In the genomic region with DNA sequence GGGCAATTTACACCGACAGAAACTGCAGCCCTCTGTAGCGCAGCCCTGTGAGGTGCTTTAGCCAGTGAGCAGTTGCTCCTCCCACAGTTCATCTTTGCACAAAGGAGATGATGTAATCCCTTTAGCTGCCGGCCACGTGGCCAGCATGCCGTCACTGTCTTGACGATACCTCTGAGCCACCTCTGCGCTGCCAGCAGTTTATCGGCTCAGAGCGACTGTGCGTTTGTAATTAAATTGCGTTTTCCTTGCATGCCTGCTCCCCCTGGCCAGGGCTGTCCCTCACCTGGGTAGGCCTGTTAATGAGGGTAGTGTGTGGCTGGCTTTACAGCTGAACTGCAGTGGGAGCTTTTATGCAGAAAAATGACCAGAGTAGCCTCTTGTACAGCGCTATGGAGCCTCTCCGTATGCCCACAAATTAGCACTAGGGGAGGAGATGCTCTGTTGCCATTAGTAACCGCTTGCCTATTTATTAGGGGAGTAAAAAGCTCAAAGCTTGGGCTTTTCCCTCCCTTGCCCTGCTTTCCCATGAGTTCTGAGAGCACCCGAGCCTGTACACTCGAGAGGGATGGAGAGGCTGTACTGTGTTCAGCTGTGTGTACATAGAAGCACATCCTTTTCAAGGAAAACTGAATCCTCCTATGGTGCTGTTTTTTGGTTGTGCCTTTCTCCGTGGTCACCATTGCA, we compare ENCODE assay signal across 1 cellular context.
TF ChIP-seq lines count a peak whose summit lies in the region.

No MANE protein-coding gene starts in this region.

TF ChIP-seq in WTC11, 78 proteins besides CTCF, POLR2A, EP300 and RAD21 (continued from another document and continues in another):
- TF ChIP-seq TEAD1 (CRISPR knock-in tag; IDR thresholded peaks at IDR 0.05) (no peak), NFATC4 (CRISPR knock-in tag; IDR thresholded peaks at IDR 0.05) (no peak), ATF1 (CRISPR knock-in tag; IDR thresholded peaks at IDR 0.05) (no peak), HMGA2 (CRISPR knock-in tag; IDR thresholded peaks at IDR 0.05) (no peak), ESRRA (CRISPR knock-in tag; IDR thresholded peaks at IDR 0.05; ENCODE audit: borderline replicate concordance) (no peak), ZNF671 (CRISPR knock-in tag; IDR thresholded peaks at IDR 0.05) (no peak), SMAD3 (CRISPR knock-in tag; IDR thresholded peaks at IDR 0.05; ENCODE audit: borderline replicate concordance) (peak; percentile 89; the same call in 1 of the 2 replicates), PRRX2 (CRISPR knock-in tag; IDR thresholded peaks at IDR 0.05) (no peak), ZNF317 (CRISPR knock-in tag; IDR thresholded peaks at IDR 0.05; ENCODE audit: borderline replicate concordance, low read depth) (no peak), RELA (CRISPR knock-in tag; IDR thresholded peaks at IDR 0.05; ENCODE audit: borderline replicate concordance) (no peak; the same call in 1 of the 2 replicates), ZNF396 (CRISPR knock-in tag; IDR thresholded peaks at IDR 0.05; ENCODE audit: borderline replicate concordance) (no peak), IRF2 (CRISPR knock-in tag; IDR thresholded peaks at IDR 0.05; ENCODE audit: borderline replicate concordance, low read depth) (no peak), CREM (CRISPR knock-in tag; IDR thresholded peaks at IDR 0.05) (peak; percentile 68; the same call in 1 of the 2 replicates), TP53 (CRISPR knock-in tag; IDR thresholded peaks at IDR 0.05) (no peak), KAT7 (CRISPR knock-in tag; IDR thresholded peaks at IDR 0.05; ENCODE audit: borderline replicate concordance) (no peak), GABPB1 (CRISPR knock-in tag; IDR thresholded peaks at IDR 0.05) (peak; percentile 85), ELF4 (CRISPR knock-in tag; IDR thresholded peaks at IDR 0.05; ENCODE audit: low read depth) (no peak), NFYB (CRISPR knock-in tag; conservative IDR thresholded peaks at IDR 0.05; ENCODE audit: low read depth) (no peak; the same call in 1 of the 2 replicates), ZNF219 (CRISPR knock-in tag; IDR thresholded peaks at IDR 0.05; ENCODE audit: borderline replicate concordance) (no peak), ETV6 (CRISPR knock-in tag; IDR thresholded peaks at IDR 0.05) (0 out of 2 replicates have a peak, but pooled peaks have one; percentile 20)
- TF ChIP-seq, protein P1, sequence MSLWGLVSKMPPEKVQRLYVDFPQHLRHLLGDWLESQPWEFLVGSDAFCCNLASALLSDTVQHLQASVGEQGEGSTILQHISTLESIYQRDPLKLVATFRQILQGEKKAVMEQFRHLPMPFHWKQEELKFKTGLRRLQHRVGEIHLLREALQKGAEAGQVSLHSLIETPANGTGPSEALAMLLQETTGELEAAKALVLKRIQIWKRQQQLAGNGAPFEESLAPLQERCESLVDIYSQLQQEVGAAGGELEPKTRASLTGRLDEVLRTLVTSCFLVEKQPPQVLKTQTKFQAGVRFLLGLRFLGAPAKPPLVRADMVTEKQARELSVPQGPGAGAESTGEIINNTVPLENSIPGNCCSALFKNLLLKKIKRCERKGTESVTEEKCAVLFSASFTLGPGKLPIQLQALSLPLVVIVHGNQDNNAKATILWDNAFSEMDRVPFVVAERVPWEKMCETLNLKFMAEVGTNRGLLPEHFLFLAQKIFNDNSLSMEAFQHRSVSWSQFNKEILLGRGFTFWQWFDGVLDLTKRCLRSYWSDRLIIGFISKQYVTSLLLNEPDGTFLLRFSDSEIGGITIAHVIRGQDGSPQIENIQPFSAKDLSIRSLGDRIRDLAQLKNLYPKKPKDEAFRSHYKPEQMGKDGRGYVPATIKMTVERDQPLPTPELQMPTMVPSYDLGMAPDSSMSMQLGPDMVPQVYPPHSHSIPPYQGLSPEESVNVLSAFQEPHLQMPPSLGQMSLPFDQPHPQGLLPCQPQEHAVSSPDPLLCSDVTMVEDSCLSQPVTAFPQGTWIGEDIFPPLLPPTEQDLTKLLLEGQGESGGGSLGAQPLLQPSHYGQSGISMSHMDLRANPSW (CRISPR knock-in tag; conservative IDR thresholded peaks at IDR 0.05; ENCODE audit: low read depth), result no peak
- TF ChIP-seq, protein P2, sequence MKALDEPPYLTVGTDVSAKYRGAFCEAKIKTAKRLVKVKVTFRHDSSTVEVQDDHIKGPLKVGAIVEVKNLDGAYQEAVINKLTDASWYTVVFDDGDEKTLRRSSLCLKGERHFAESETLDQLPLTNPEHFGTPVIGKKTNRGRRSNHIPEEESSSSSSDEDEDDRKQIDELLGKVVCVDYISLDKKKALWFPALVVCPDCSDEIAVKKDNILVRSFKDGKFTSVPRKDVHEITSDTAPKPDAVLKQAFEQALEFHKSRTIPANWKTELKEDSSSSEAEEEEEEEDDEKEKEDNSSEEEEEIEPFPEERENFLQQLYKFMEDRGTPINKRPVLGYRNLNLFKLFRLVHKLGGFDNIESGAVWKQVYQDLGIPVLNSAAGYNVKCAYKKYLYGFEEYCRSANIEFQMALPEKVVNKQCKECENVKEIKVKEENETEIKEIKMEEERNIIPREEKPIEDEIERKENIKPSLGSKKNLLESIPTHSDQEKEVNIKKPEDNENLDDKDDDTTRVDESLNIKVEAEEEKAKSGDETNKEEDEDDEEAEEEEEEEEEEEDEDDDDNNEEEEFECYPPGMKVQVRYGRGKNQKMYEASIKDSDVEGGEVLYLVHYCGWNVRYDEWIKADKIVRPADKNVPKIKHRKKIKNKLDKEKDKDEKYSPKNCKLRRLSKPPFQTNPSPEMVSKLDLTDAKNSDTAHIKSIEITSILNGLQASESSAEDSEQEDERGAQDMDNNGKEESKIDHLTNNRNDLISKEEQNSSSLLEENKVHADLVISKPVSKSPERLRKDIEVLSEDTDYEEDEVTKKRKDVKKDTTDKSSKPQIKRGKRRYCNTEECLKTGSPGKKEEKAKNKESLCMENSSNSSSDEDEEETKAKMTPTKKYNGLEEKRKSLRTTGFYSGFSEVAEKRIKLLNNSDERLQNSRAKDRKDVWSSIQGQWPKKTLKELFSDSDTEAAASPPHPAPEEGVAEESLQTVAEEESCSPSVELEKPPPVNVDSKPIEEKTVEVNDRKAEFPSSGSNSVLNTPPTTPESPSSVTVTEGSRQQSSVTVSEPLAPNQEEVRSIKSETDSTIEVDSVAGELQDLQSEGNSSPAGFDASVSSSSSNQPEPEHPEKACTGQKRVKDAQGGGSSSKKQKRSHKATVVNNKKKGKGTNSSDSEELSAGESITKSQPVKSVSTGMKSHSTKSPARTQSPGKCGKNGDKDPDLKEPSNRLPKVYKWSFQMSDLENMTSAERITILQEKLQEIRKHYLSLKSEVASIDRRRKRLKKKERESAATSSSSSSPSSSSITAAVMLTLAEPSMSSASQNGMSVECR (CRISPR knock-in tag; IDR thresholded peaks at IDR 0.05; ENCODE audit: borderline replicate concordance), result peak; percentile 81; the same call in 1 of the 2 replicates
- TF ChIP-seq, protein P3, sequence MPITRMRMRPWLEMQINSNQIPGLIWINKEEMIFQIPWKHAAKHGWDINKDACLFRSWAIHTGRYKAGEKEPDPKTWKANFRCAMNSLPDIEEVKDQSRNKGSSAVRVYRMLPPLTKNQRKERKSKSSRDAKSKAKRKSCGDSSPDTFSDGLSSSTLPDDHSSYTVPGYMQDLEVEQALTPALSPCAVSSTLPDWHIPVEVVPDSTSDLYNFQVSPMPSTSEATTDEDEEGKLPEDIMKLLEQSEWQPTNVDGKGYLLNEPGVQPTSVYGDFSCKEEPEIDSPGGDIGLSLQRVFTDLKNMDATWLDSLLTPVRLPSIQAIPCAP (CRISPR knock-in tag; IDR thresholded peaks at IDR 0.05), result no peak
- TF ChIP-seq, protein P4, sequence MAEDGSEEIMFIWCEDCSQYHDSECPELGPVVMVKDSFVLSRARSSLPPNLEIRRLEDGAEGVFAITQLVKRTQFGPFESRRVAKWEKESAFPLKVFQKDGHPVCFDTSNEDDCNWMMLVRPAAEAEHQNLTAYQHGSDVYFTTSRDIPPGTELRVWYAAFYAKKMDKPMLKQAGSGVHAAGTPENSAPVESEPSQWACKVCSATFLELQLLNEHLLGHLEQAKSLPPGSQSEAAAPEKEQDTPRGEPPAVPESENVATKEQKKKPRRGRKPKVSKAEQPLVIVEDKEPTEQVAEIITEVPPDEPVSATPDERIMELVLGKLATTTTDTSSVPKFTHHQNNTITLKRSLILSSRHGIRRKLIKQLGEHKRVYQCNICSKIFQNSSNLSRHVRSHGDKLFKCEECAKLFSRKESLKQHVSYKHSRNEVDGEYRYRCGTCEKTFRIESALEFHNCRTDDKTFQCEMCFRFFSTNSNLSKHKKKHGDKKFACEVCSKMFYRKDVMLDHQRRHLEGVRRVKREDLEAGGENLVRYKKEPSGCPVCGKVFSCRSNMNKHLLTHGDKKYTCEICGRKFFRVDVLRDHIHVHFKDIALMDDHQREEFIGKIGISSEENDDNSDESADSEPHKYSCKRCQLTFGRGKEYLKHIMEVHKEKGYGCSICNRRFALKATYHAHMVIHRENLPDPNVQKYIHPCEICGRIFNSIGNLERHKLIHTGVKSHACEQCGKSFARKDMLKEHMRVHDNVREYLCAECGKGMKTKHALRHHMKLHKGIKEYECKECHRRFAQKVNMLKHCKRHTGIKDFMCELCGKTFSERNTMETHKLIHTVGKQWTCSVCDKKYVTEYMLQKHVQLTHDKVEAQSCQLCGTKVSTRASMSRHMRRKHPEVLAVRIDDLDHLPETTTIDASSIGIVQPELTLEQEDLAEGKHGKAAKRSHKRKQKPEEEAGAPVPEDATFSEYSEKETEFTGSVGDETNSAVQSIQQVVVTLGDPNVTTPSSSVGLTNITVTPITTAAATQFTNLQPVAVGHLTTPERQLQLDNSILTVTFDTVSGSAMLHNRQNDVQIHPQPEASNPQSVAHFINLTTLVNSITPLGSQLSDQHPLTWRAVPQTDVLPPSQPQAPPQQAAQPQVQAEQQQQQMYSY (CRISPR knock-in tag; IDR thresholded peaks at IDR 0.05), result no peak
- TF ChIP-seq, protein P5, sequence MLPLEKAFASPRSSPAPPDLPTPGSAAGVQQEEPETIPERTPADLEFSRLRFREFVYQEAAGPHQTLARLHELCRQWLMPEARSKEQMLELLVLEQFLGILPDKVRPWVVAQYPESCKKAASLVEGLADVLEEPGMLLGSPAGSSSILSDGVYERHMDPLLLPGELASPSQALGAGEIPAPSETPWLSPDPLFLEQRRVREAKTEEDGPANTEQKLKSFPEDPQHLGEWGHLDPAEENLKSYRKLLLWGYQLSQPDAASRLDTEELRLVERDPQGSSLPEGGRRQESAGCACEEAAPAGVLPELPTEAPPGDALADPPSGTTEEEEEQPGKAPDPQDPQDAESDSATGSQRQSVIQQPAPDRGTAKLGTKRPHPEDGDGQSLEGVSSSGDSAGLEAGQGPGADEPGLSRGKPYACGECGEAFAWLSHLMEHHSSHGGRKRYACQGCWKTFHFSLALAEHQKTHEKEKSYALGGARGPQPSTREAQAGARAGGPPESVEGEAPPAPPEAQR (CRISPR knock-in tag; IDR thresholded peaks at IDR 0.05), result no peak
- TF ChIP-seq, protein P6, sequence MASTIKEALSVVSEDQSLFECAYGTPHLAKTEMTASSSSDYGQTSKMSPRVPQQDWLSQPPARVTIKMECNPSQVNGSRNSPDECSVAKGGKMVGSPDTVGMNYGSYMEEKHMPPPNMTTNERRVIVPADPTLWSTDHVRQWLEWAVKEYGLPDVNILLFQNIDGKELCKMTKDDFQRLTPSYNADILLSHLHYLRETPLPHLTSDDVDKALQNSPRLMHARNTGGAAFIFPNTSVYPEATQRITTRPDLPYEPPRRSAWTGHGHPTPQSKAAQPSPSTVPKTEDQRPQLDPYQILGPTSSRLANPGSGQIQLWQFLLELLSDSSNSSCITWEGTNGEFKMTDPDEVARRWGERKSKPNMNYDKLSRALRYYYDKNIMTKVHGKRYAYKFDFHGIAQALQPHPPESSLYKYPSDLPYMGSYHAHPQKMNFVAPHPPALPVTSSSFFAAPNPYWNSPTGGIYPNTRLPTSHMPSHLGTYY (CRISPR knock-in tag; IDR thresholded peaks at IDR 0.05), result no peak
- TF ChIP-seq, protein P7, sequence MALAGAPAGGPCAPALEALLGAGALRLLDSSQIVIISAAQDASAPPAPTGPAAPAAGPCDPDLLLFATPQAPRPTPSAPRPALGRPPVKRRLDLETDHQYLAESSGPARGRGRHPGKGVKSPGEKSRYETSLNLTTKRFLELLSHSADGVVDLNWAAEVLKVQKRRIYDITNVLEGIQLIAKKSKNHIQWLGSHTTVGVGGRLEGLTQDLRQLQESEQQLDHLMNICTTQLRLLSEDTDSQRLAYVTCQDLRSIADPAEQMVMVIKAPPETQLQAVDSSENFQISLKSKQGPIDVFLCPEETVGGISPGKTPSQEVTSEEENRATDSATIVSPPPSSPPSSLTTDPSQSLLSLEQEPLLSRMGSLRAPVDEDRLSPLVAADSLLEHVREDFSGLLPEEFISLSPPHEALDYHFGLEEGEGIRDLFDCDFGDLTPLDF (CRISPR knock-in tag; IDR thresholded peaks at IDR 0.05), result peak; percentile 89
- TF ChIP-seq, protein P8, sequence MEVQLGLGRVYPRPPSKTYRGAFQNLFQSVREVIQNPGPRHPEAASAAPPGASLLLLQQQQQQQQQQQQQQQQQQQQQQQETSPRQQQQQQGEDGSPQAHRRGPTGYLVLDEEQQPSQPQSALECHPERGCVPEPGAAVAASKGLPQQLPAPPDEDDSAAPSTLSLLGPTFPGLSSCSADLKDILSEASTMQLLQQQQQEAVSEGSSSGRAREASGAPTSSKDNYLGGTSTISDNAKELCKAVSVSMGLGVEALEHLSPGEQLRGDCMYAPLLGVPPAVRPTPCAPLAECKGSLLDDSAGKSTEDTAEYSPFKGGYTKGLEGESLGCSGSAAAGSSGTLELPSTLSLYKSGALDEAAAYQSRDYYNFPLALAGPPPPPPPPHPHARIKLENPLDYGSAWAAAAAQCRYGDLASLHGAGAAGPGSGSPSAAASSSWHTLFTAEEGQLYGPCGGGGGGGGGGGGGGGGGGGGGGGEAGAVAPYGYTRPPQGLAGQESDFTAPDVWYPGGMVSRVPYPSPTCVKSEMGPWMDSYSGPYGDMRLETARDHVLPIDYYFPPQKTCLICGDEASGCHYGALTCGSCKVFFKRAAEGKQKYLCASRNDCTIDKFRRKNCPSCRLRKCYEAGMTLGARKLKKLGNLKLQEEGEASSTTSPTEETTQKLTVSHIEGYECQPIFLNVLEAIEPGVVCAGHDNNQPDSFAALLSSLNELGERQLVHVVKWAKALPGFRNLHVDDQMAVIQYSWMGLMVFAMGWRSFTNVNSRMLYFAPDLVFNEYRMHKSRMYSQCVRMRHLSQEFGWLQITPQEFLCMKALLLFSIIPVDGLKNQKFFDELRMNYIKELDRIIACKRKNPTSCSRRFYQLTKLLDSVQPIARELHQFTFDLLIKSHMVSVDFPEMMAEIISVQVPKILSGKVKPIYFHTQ (CRISPR knock-in tag; IDR thresholded peaks at IDR 0.05), result no peak
- TF ChIP-seq, protein P9, sequence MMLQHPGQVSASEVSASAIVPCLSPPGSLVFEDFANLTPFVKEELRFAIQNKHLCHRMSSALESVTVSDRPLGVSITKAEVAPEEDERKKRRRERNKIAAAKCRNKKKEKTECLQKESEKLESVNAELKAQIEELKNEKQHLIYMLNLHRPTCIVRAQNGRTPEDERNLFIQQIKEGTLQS (CRISPR knock-in tag; conservative IDR thresholded peaks at IDR 0.05), result no peak
- TF ChIP-seq, protein P10, sequence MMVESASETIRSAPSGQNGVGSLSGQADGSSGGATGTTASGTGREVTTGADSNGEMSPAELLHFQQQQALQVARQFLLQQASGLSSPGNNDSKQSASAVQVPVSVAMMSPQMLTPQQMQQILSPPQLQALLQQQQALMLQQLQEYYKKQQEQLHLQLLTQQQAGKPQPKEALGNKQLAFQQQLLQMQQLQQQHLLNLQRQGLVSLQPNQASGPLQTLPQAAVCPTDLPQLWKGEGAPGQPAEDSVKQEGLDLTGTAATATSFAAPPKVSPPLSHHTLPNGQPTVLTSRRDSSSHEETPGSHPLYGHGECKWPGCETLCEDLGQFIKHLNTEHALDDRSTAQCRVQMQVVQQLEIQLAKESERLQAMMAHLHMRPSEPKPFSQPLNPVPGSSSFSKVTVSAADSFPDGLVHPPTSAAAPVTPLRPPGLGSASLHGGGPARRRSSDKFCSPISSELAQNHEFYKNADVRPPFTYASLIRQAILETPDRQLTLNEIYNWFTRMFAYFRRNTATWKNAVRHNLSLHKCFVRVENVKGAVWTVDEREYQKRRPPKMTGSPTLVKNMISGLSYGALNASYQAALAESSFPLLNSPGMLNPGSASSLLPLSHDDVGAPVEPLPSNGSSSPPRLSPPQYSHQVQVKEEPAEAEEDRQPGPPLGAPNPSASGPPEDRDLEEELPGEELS (CRISPR knock-in tag; IDR thresholded peaks at IDR 0.05), result 0 out of 2 replicates have a peak, but pooled peaks have one; percentile 73
